In the genomic region with DNA sequence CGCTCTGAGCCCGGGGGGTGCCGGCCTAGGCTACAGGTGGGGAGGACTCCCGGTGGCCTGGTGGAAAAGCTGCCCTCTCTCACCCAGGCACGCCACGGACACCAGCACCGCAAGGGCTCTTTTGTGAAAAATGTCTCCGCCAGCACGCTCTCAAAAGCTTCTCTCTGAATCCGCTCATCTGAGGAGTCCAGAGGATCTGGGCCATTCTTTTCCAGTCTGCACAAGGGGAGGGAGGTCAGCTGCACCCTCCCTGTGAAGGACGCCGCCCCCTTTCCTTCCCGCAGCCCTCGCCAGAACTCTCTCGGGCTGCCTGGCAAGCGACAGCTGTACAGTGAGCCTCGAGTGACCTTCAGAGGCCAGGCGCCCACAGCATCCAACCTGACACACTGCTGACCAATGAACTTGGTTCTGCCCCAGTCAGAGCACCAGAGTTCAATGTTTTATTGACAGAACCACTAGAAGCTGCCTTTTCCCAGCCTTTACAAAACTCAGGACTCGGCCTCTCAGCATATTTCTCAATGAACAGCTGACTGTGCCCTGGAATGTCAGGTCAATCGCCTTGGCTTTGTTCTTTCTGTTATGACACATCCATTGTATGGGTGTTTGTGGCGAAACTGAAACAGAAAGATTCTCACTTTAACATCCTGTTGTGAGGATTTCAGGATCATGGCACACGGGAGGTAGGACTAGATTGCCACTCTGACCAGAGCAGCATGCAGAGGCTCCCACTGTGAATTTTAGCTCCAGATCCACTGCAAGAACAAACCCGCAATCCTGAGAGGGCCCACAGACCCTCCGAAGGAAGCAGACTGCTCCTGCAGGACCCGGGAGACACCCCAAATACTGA, we compare ENCODE assay signal across 1 cellular context.
A peak's percentile ranks its signal among the peaks of the same experiment; 100 is the strongest.
TF ChIP-seq lines count a peak whose summit lies in the region.

No MANE protein-coding gene starts in this region.

TF ChIP-seq in H1, 55 proteins besides CTCF, POLR2A, EP300 and RAD21:
- TF ChIP-seq, protein P1, sequence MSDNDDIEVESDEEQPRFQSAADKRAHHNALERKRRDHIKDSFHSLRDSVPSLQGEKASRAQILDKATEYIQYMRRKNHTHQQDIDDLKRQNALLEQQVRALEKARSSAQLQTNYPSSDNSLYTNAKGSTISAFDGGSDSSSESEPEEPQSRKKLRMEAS (IDR thresholded peaks at IDR 0.05): no peak
- TF ChIP-seq SIN3A (conservative IDR thresholded peaks at IDR 0.05 in 1 of 2, IDR thresholded peaks at IDR 0.05 in 1 of 2; ENCODE audit: low read depth in 1 of 2, low read length in 2 of 2) (0 out of 4 replicates have a peak, but pooled peaks have one; percentile 40 to 56), SRF (IDR thresholded peaks at IDR 0.05; ENCODE audit: low read depth, low read length) (no peak), RXRA (IDR thresholded peaks at IDR 0.05; ENCODE audit: insufficient read depth, low read depth, low read length) (no peak), TEAD4 (IDR thresholded peaks at IDR 0.05; ENCODE audit: low read depth, low read length) (peak; percentile 88), PHF8 (conservative IDR thresholded peaks at IDR 0.05; ENCODE audit: low read depth, low read length) (no peak)
